19 cellular contexts compared by ENCODE assay signal in genomic region chr19:45357445-45357783, GRCh38. TPM values are rescaled to one million over a fixed set of nuclear protein-coding genes. Genes with fewer than 3 reads are reported as not detected.
A peak's percentile ranks its signal among the peaks of the same experiment; 100 is the strongest.
DNase-seq lines count a peak whose midpoint lies in the region; ATAC-seq, FAIRE-seq and TF ChIP-seq lines count a peak whose summit lies in the region.
"Had no signal": no experiment of that assay in that cellular context is flagged by ENCODE, and none has a peak within 500 bp of the region (broad histone marks: within the 10 kb centered on the region; RNA-seq: fewer than 3 reads in every experiment).

No MANE protein-coding gene starts in this region.

- H3K79me2 ChIP-seq in K562 (ENCODE audit: control insufficient read depth, insufficient read depth, low read length) (no peaks in the 10 kb centered on the region), osteoblast (ENCODE audit: insufficient read depth, low read length) (peaks cover 3% of the 10 kb centered on the region)

- TF ChIP-seq CTCF in K562 (IDR thresholded peaks at IDR 0.05 in 2 of 3, conservative IDR thresholded peaks at IDR 0.05 in 1 of 3; ENCODE audit: insufficient read depth in 2 of 3, low read depth in 1 of 3, low read length in 3 of 3) (no peak), osteoblast (IDR thresholded peaks at IDR 0.05; ENCODE audit: extremely low read depth, low read depth, low read length) (no peak)

- H3K9ac ChIP-seq in K562 (ENCODE audit: insufficient read depth in 1 of 2, low read depth in 2 of 2, low read length in 2 of 2): peak overlapping the region in 1 of 2 experiments; percentile 26; a peak in 1 of 4 replicates

- TF ChIP-seq EP300 in K562 (IDR thresholded peaks at IDR 0.05; ENCODE audit: low read length): no peak

- H3K36me3 ChIP-seq in K562 (ENCODE audit: control insufficient read depth, insufficient read depth, low read length) (peaks cover 84% of the 10 kb centered on the region; the same call in 2 of the 3 replicates), osteoblast (ENCODE audit: insufficient read depth, low read length) (peaks cover 81% of the 10 kb centered on the region)

- POLR2A ChIA-PET in K562 (lab: Yijun Ruan, JAX): interaction anchor here (0.5 kb wide), 1 partner anchor 66 kb away, joined by 3 read pairs; no protein-coding TSS in a partner anchor

- CTCF ChIA-PET in K562 (lab: Yijun Ruan, JAX; ENCODE audit: low intra/inter-chr PET ratio): no interaction called here

- H3K4me3 ChIP-seq in K562: no peak overlapping the region
- H3K4me3 ChIP-seq in osteoblast (ENCODE audit: insufficient read depth, low read length): no peak overlapping the region
- H3K4me3 ChIP-seq: HAP-1 had no signal

- ATAC-seq in K562: no peak

- WGBS in K562 (ENCODE audit: insufficient coverage, low coverage, missing lambda C conversion rate): 97% methylated on average over 10 of the region's 11 CpGs

- TF ChIP-seq POLR2A in K562 (conservative IDR thresholded peaks at IDR 0.05): no peak

- no peak for FAIRE-seq in K562 (lab: Jason Lieb, UNC)
- FAIRE-seq: A204.1, H1 had no signal

- H2AFZ ChIP-seq in K562 (ENCODE audit: low read depth, low read length): no peak overlapping the region
- no peak overlapping the region for H2AFZ ChIP-seq in osteoblast (ENCODE audit: low read length)

- H3K4me1 ChIP-seq in K562 (replicated peaks in 1 of 2; ENCODE audit: control insufficient read depth in 2 of 2, insufficient read depth in 2 of 2, low read length in 2 of 2) (peaks cover 0 to 29% of the 10 kb centered on the region in 2 experiments; a peak in 2 of 5 replicates), osteoblast (ENCODE audit: insufficient read depth, low read length) (no peaks in the 10 kb centered on the region)
- H3K4me1 ChIP-seq: BE2C, HAP-1 had no signal

- H3K27ac ChIP-seq in K562 (ENCODE audit: extremely low read depth, low read depth, low read length) (no peak overlapping the region), osteoblast (ENCODE audit: low read depth, low read length) (no peak overlapping the region)

- H3K27me3 ChIP-seq in K562 (ENCODE audit: control insufficient read depth in 2 of 2, insufficient read depth in 2 of 2, low read length in 2 of 2): no peaks in the 10 kb centered on the region
- no peaks in the 10 kb centered on the region for H3K27me3 ChIP-seq in osteoblast (ENCODE audit: insufficient read depth, low read length)
- H3K27me3 ChIP-seq: BE2C had no signal

- no peaks in the 10 kb centered on the region for H3K9me3 ChIP-seq in K562 (replicated peaks; ENCODE audit: control insufficient read depth, insufficient read depth, low read depth, low read length)
- no peaks in the 10 kb centered on the region for H3K9me3 ChIP-seq in osteoblast (ENCODE audit: low read depth, low read length)
- H3K9me3 ChIP-seq: BE2C, HAP-1 had no signal

- H3K9me1 ChIP-seq in K562 (ENCODE audit: control insufficient read depth, insufficient read depth, low read length): no peaks in the 10 kb centered on the region

- intact Hi-C loops in K562 (cut with micrococcal nuclease): no loop called here

- H3K4me2 ChIP-seq in K562 (ENCODE audit: insufficient read depth, low read length) (no peak overlapping the region), osteoblast (ENCODE audit: insufficient read depth, low read length) (no peak overlapping the region)

- no peak for TF ChIP-seq RAD21 in K562 (CRISPR knock-in tag; conservative IDR thresholded peaks at IDR 0.05 in 1 of 2, IDR thresholded peaks at IDR 0.05 in 1 of 2)

- DNase-seq in 8988T (peak; percentile 8), D341Med (ENCODE audit: low spot score) (peak; percentile 26), K562 (ENCODE audit: extremely low read depth in 1 of 4, low spot score in 3 of 4) (no peak), osteoblast (ENCODE audit: insufficient read length, low spot score, missing footprints) (peak; percentile 49), NCI-H2081 (lab: John Stamatoyannopoulos, UW) (no peak), inferior parietal cortex (ENCODE audit: extremely low spot score) (no peak), NCI-H82 treated with DMSO at 0.1 percent for 48 hours (lab: John Stamatoyannopoulos, UW; ENCODE audit: unreplicated experiment) (no peak)
- DNase-seq: ACHN; BE2C; C1 segment of cervical spinal cord; CD4-positive, CD25-positive, alpha-beta regulatory T cell; CD8-positive, alpha-beta memory T cell; COR-L47; DMS79 treated with DMSO at 0.1 percent for 48 hours; GF-D8 had no signal

- in situ Hi-C loops in K562 (cut with MboI): no loop called here

- BruUV-seq in K562 (replicated peaks; lab: Mats Ljungman, UMichigan): no TSS peak

- no peaks in the 10 kb centered on the region; the same call in 1 of the 2 replicates for H4K20me1 ChIP-seq in K562 (replicated peaks; ENCODE audit: control insufficient read depth, insufficient read depth, low read length)
- H4K20me1 ChIP-seq in osteoblast (ENCODE audit: insufficient read depth, low read length): peaks cover 28% of the 10 kb centered on the region

RNA-seq across cellular contexts. Expression of gene ERCC2, which starts 13.0 kb away (rescaled TPM):
- 133 and 285 TPM in 2 replicates for total RNA-seq in K562 (2011; cell fraction: chromatin; rRNA removed; ENCODE audit: low replicate concordance)
- total RNA-seq in K562 (2011; cell fraction: nucleolus; rRNA removed): 121 and 134 TPM in 2 replicates
- total RNA-seq in K562 (2011; cell fraction: nucleoplasm; rRNA removed): 92.9 and 95.2 TPM in 2 replicates
- total RNA-seq in K562 (2014; rRNA removed) (26.4 and 29.8 TPM in 2 replicates), K562 (2014; rRNA removed; fragmentation: Illumina TruSeq; extraction: Trizol) (12.0 and 15.0 TPM in 2 replicates), K562 (2015; rRNA removed; fragmentation: Illumina TruSeq; extraction: Trizol) (12.9 and 13.9 TPM in 2 replicates), K562 (2021) (55.9 and 57.7 TPM in 2 replicates), osteoblast (47.4 and 52.5 TPM in 2 replicates)
- polyA plus RNA-seq in K562 (2011; rRNA removed) (23.4 and 52.4 TPM in 2 replicates), K562 (2014; fragmentation: Illumina TruSeq; extraction: Trizol) (28.5 and 32.7 TPM in 2 replicates), K562 (2014; fragmentation: Nextera tagmentation; extraction: Ambion mirVana) (1 to 10 TPM; 2.2 to 2.4 TPM), K562 (2014; rRNA removed) (31.1 and 31.6 TPM in 2 replicates)
- polyA plus RNA-seq in K562 (2011; cell fraction: cytosol; rRNA removed): 23.5 and 48.2 TPM in 2 replicates
- 142 and 172 TPM in 2 replicates for polyA plus RNA-seq in K562 (2011; cell fraction: nucleus; rRNA removed)
- 37.7 and 45.1 TPM in 2 replicates for polyA plus RNA-seq in K562 (2012)
- polyA minus RNA-seq in K562 (2011; rRNA and poly(A)+ RNA removed): 51.5 and 54.5 TPM in 2 replicates
- 26.8 and 33.6 TPM in 2 replicates for polyA minus RNA-seq in K562 (2011; cell fraction: cytosol; rRNA and poly(A)+ RNA removed)
- polyA minus RNA-seq in K562 (2011; cell fraction: nucleus; rRNA and poly(A)+ RNA removed): 37.0 and 57.0 TPM in 2 replicates

RNA-seq across cellular contexts. Expression of gene KLC3, which starts 16.9 kb away (rescaled TPM):
- 0.86 and 1.9 TPM in 2 replicates for total RNA-seq in K562 (2011; cell fraction: chromatin; rRNA removed; ENCODE audit: low replicate concordance)
- total RNA-seq in K562 (2011; cell fraction: nucleolus; rRNA removed): 1.3 and 1.6 TPM in 2 replicates
- total RNA-seq in K562 (2011; cell fraction: nucleoplasm; rRNA removed): 1.5 and 1.6 TPM in 2 replicates
- total RNA-seq in K562 (2014; rRNA removed) (1.2 and 1.3 TPM in 2 replicates), K562 (2014; rRNA removed; fragmentation: Illumina TruSeq; extraction: Trizol) (0.22 TPM in 1 of 2 replicates, not detected in the other), K562 (2015; rRNA removed; fragmentation: Illumina TruSeq; extraction: Trizol) (0.19 TPM in 1 of 2 replicates, not detected in the other), K562 (2021) (0.56 and 0.71 TPM in 2 replicates), osteoblast (0.29 and 0.72 TPM in 2 replicates)
- polyA plus RNA-seq in K562 (2011; rRNA removed) (0.60 and 0.95 TPM in 2 replicates), K562 (2014; fragmentation: Illumina TruSeq; extraction: Trizol) (0.21 and 0.43 TPM in 2 replicates), K562 (2014; fragmentation: Nextera tagmentation; extraction: Ambion mirVana) (under 1 TPM in 1 of 2 experiments, not detected in 1; 0.03 TPM), K562 (2014; rRNA removed) (0.58 and 0.90 TPM in 2 replicates)
- 0.80 and 1.6 TPM in 2 replicates for polyA plus RNA-seq in K562 (2011; cell fraction: cytosol; rRNA removed)
- 1.0 and 2.1 TPM in 2 replicates for polyA plus RNA-seq in K562 (2011; cell fraction: nucleus; rRNA removed)
- polyA plus RNA-seq in K562 (2012): 0.55 and 0.86 TPM in 2 replicates
- polyA minus RNA-seq in K562 (2011; rRNA and poly(A)+ RNA removed): 0.15 and 0.35 TPM in 2 replicates
- 1.0 TPM in 1 of 2 replicates, not detected in the other for polyA minus RNA-seq in K562 (2011; cell fraction: cytosol; rRNA and poly(A)+ RNA removed)
- 0.22 TPM in 1 of 2 replicates, not detected in the other for polyA minus RNA-seq in K562 (2011; cell fraction: nucleus; rRNA and poly(A)+ RNA removed)
- total RNA-seq: CD8-positive, alpha-beta memory T cell had no signal
- polyA plus RNA-seq: CD4-positive, CD25-positive, alpha-beta regulatory T cell; CD8-positive, alpha-beta memory T cell had no signal

RNA-seq across cellular contexts. Expression of gene CKM, which starts 34.7 kb away (rescaled TPM):
- not detected in 2 replicates for total RNA-seq in K562 (2011; cell fraction: chromatin; rRNA removed; ENCODE audit: low replicate concordance)
- not detected in 2 replicates for total RNA-seq in K562 (2011; cell fraction: nucleolus; rRNA removed)
- total RNA-seq in K562 (2011; cell fraction: nucleoplasm; rRNA removed): not detected in 2 replicates
- total RNA-seq in K562 (2014; rRNA removed) (not detected in 2 replicates), K562 (2014; rRNA removed; fragmentation: Illumina TruSeq; extraction: Trizol) (not detected in 2 replicates), K562 (2015; rRNA removed; fragmentation: Illumina TruSeq; extraction: Trizol) (0.14 and 0.15 TPM in 2 replicates), K562 (2021) (0.09 and 0.11 TPM in 2 replicates), osteoblast (under 0.01 and 0.36 TPM in 2 replicates)
- polyA plus RNA-seq in K562 (2011; rRNA removed) (0.47 TPM in 1 of 2 replicates, not detected in the other), K562 (2014; fragmentation: Illumina TruSeq; extraction: Trizol) (not detected in 2 replicates), K562 (2014; fragmentation: Nextera tagmentation; extraction: Ambion mirVana) (under 1 TPM; 0.06 TPM), K562 (2014; rRNA removed) (0.08 and 0.17 TPM in 2 replicates)
- 0.22 and 0.62 TPM in 2 replicates for polyA plus RNA-seq in K562 (2011; cell fraction: cytosol; rRNA removed)
- polyA plus RNA-seq in K562 (2011; cell fraction: nucleus; rRNA removed): 0.10 and 0.70 TPM in 2 replicates
- polyA plus RNA-seq in K562 (2012): 0.13 and 0.30 TPM in 2 replicates
- 0.18 TPM in 1 of 2 replicates, not detected in the other for polyA minus RNA-seq in K562 (2011; rRNA and poly(A)+ RNA removed)
- polyA minus RNA-seq in K562 (2011; cell fraction: cytosol; rRNA and poly(A)+ RNA removed): not detected in 2 replicates
- polyA minus RNA-seq in K562 (2011; cell fraction: nucleus; rRNA and poly(A)+ RNA removed): 0.33 TPM in 1 of 2 replicates, not detected in the other
- total RNA-seq: CD4-positive, CD25-positive, alpha-beta regulatory T cell; CD8-positive, alpha-beta memory T cell; H1; HT-29 had no signal
- polyA plus RNA-seq: CD4-positive, CD25-positive, alpha-beta regulatory T cell had no signal

RNA-seq across cellular contexts. Expression of gene PPP1R13L, which starts 47.5 kb away (rescaled TPM):
- total RNA-seq in K562 (2011; cell fraction: chromatin; rRNA removed; ENCODE audit: low replicate concordance): 13.7 and 25.0 TPM in 2 replicates
- 14.5 and 17.6 TPM in 2 replicates for total RNA-seq in K562 (2011; cell fraction: nucleolus; rRNA removed)
- total RNA-seq in K562 (2011; cell fraction: nucleoplasm; rRNA removed): 15.8 and 21.6 TPM in 2 replicates
- total RNA-seq in K562 (2014; rRNA removed): 2.3 TPM in 2 replicates
- 0.84 and 1.0 TPM in 2 replicates for total RNA-seq in K562 (2014; rRNA removed; fragmentation: Illumina TruSeq; extraction: Trizol)
- 0.83 and 0.94 TPM in 2 replicates for total RNA-seq in K562 (2015; rRNA removed; fragmentation: Illumina TruSeq; extraction: Trizol)
- total RNA-seq in K562 (2021): 4.5 and 6.7 TPM in 2 replicates
- 2.0 and 6.6 TPM in 2 replicates for polyA plus RNA-seq in K562 (2011; rRNA removed)
- polyA plus RNA-seq in K562 (2011; cell fraction: cytosol; rRNA removed): 2.6 and 3.5 TPM in 2 replicates
- polyA plus RNA-seq in K562 (2011; cell fraction: nucleus; rRNA removed): 16.5 and 21.1 TPM in 2 replicates
- 7.4 and 23.3 TPM in 2 replicates for polyA plus RNA-seq in K562 (2012)
- 2.7 and 3.6 TPM in 2 replicates for polyA plus RNA-seq in K562 (2014; fragmentation: Illumina TruSeq; extraction: Trizol)
- polyA plus RNA-seq in K562 (2014; fragmentation: Nextera tagmentation; extraction: Ambion mirVana): under 1 TPM; 0.32 to 0.82 TPM
- polyA plus RNA-seq in K562 (2014; rRNA removed): 1.7 and 3.7 TPM in 2 replicates
- polyA minus RNA-seq in K562 (2011; rRNA and poly(A)+ RNA removed): 1.6 and 2.6 TPM in 2 replicates
- 2.4 and 7.6 TPM in 2 replicates for polyA minus RNA-seq in K562 (2011; cell fraction: cytosol; rRNA and poly(A)+ RNA removed)
- 3.1 and 6.1 TPM in 2 replicates for polyA minus RNA-seq in K562 (2011; cell fraction: nucleus; rRNA and poly(A)+ RNA removed)
- total RNA-seq in osteoblast: 6.9 and 8.5 TPM in 2 replicates

RNA-seq across cellular contexts. Expression of gene POLR1G, which starts 49.0 kb away (rescaled TPM):
- total RNA-seq in K562 (2011; cell fraction: chromatin; rRNA removed; ENCODE audit: low replicate concordance): 7.5 and 14.6 TPM in 2 replicates
- total RNA-seq in K562 (2011; cell fraction: nucleolus; rRNA removed): 11.1 and 14.3 TPM in 2 replicates
- 9.8 and 10.3 TPM in 2 replicates for total RNA-seq in K562 (2011; cell fraction: nucleoplasm; rRNA removed)
- total RNA-seq in K562 (2014; rRNA removed): 36.6 and 50.6 TPM in 2 replicates
- 19.7 and 22.7 TPM in 2 replicates for total RNA-seq in K562 (2014; rRNA removed; fragmentation: Illumina TruSeq; extraction: Trizol)
- 50.1 and 51.0 TPM in 2 replicates for total RNA-seq in K562 (2015; rRNA removed; fragmentation: Illumina TruSeq; extraction: Trizol)
- 27.4 and 32.1 TPM in 2 replicates for total RNA-seq in K562 (2021)
- polyA plus RNA-seq in K562 (2011; rRNA removed): 8.5 and 9.7 TPM in 2 replicates
- 11.0 and 17.1 TPM in 2 replicates for polyA plus RNA-seq in K562 (2011; cell fraction: cytosol; rRNA removed)
- polyA plus RNA-seq in K562 (2011; cell fraction: nucleus; rRNA removed): 3.6 and 6.6 TPM in 2 replicates
- polyA plus RNA-seq in K562 (2012): 5.1 and 14.9 TPM in 2 replicates
- polyA plus RNA-seq in K562 (2014; fragmentation: Illumina TruSeq; extraction: Trizol): 32.6 and 37.4 TPM in 2 replicates
- 1 to 10 TPM; 3.0 to 6.4 TPM for polyA plus RNA-seq in K562 (2014; fragmentation: Nextera tagmentation; extraction: Ambion mirVana)
- 29.2 and 31.7 TPM in 2 replicates for polyA plus RNA-seq in K562 (2014; rRNA removed)
- 4.5 and 4.9 TPM in 2 replicates for polyA minus RNA-seq in K562 (2011; rRNA and poly(A)+ RNA removed)
- 12.2 and 12.9 TPM in 2 replicates for polyA minus RNA-seq in K562 (2011; cell fraction: cytosol; rRNA and poly(A)+ RNA removed)
- 3.0 and 3.8 TPM in 2 replicates for polyA minus RNA-seq in K562 (2011; cell fraction: nucleus; rRNA and poly(A)+ RNA removed)
- 10.5 and 10.6 TPM in 2 replicates for total RNA-seq in osteoblast

Comparison
In these comparisons a context has a peak if more than half of its experiments do, and no peak if none do; other contexts are left out.
1. DNase-seq: peak in 8988T (single experiment), D341Med (single experiment) and osteoblast (single experiment); none in K562 (0 of 4), NCI-H2081 (0 of 2), inferior parietal cortex (single experiment) and NCI-H82 treated with DMSO at 0.1 percent for 48 hours (single experiment).